ENCODE assay signal across 21 cellular contexts in genomic region chrX:108303682-108304081, GRCh38.
"Had no signal": no experiment of that assay in that cellular context is flagged by ENCODE, and none has a peak within 500 bp of the region (broad histone marks: within the 10 kb centered on the region; RNA-seq: fewer than 3 reads in every experiment).

No MANE protein-coding gene starts in this region.

- H2AFZ ChIP-seq: PC-9 had no signal

- ATAC-seq: activated naive CD4-positive, alpha-beta T cell treated with anti-CD3 and anti-CD28 coated beads, Interleukin-2, amount 50 U/mL, for 72 hours; activated naive CD8-positive, alpha-beta T cell treated with anti-CD3 and anti-CD28 coated beads, Interleukin-2, amount 50 U/mL, for 24 hours; activated T-cell treated with anti-CD3 and anti-CD28 coated beads, Interleukin-2, amount 50 U/mL, for 4 hours; body of pancreas had no signal

- H3K4me1 ChIP-seq: ascending aorta, body of pancreas, SJCRH30 had no signal

- H3K4me1 Mint-ChIP-seq: activated CD4-positive, alpha-beta T cell treated with anti-CD3 and anti-CD28 coated beads, Interleukin-2, amount 10 ng/mL, durations not matched to agents 7 days and 5 days; activated naive CD8-positive, alpha-beta T cell treated with anti-CD3 and anti-CD28 coated beads, Interleukin-2, amount 50 U/mL, for 24 hours had no signal

- H3K9ac ChIP-seq: SK-N-SH had no signal

- H3K36me3 Mint-ChIP-seq: activated CD4-positive, alpha-beta memory T cell treated with anti-CD3 and anti-CD28 coated beads for 36 hours; activated naive CD4-positive, alpha-beta T cell treated with anti-CD3 and anti-CD28 coated beads, Interleukin-2, amount 50 U/mL, for 72 hours had no signal

- DNase-seq: activated CD4-positive, alpha-beta memory T cell treated with anti-CD3 and anti-CD28 coated beads for 36 hours; activated CD4-positive, alpha-beta T cell treated with anti-CD3 and anti-CD28 coated beads, Interleukin-2, amount 10 ng/mL, durations not matched to agents 7 days and 5 days; activated CD4-positive, CD25-positive, alpha-beta regulatory T cell; activated CD8-positive, alpha-beta memory T cell treated with anti-CD3 and anti-CD28 coated beads for 24 hours; activated effector memory CD4-positive, alpha-beta T cell treated with anti-CD3 and anti-CD28 coated beads, Interleukin-2, amount 50 U/mL, for 16 hours; activated naive CD4-positive, alpha-beta T cell treated with Interleukin-2 at 50 U/mL for 16 hours; activated naive CD8-positive, alpha-beta T cell treated with anti-CD3 and anti-CD28 coated beads, Interleukin-2, amount 50 U/mL, for 24 hours; activated T-cell treated with anti-CD3 and anti-CD28 coated beads, Interleukin-2, amount 50 U/mL, for 4 hours; amniotic stem cell; body of pancreas; MM.1S; NCI-H1105; NCI-H1436; NCI-H2029 treated with DMSO at 0.1 percent for 48 hours; PC-9; T-helper 1 cell had no signal

- H3K27me3 Mint-ChIP-seq: activated CD4-positive, alpha-beta T cell treated with anti-CD3 and anti-CD28 coated beads, Interleukin-2, amount 10 ng/mL, durations not matched to agents 7 days and 5 days; activated naive CD8-positive, alpha-beta T cell treated with anti-CD3 and anti-CD28 coated beads, Interleukin-2, amount 50 U/mL, for 24 hours had no signal

- H3K27me3 ChIP-seq: ascending aorta, body of pancreas, SJCRH30 had no signal

- H3K9me3 ChIP-seq: ascending aorta, body of pancreas, SJCRH30, SK-N-SH had no signal

- H3K27ac ChIP-seq: ascending aorta, body of pancreas, PC-9, SJCRH30, VCaP had no signal

- H3K4me2 ChIP-seq: PC-9, SK-N-SH had no signal

- H3K4me3 ChIP-seq: ascending aorta, body of pancreas, PC-9, SJCRH30 had no signal

- H3K9me3 Mint-ChIP-seq: activated CD4-positive, alpha-beta memory T cell treated with anti-CD3 and anti-CD28 coated beads for 36 hours; activated CD4-positive, alpha-beta T cell treated with anti-CD3 and anti-CD28 coated beads, Interleukin-2, amount 10 ng/mL, durations not matched to agents 7 days and 5 days; activated naive CD4-positive, alpha-beta T cell treated with anti-CD3 and anti-CD28 coated beads, Interleukin-2, amount 50 U/mL, for 72 hours; activated naive CD8-positive, alpha-beta T cell treated with anti-CD3 and anti-CD28 coated beads, Interleukin-2, amount 50 U/mL, for 24 hours; activated T-cell treated with anti-CD3 and anti-CD28 coated beads, Interleukin-2, amount 50 U/mL, for 4 hours had no signal

- H3K4me3 Mint-ChIP-seq: activated CD4-positive, alpha-beta memory T cell treated with anti-CD3 and anti-CD28 coated beads for 36 hours; activated CD4-positive, alpha-beta T cell treated with anti-CD3 and anti-CD28 coated beads, Interleukin-2, amount 10 ng/mL, durations not matched to agents 7 days and 5 days; activated naive CD8-positive, alpha-beta T cell treated with anti-CD3 and anti-CD28 coated beads, Interleukin-2, amount 50 U/mL, for 24 hours; activated T-cell treated with anti-CD3 and anti-CD28 coated beads, Interleukin-2, amount 50 U/mL, for 4 hours had no signal

- H3K27ac Mint-ChIP-seq: activated CD4-positive, alpha-beta memory T cell treated with anti-CD3 and anti-CD28 coated beads for 36 hours; activated CD4-positive, alpha-beta T cell treated with anti-CD3 and anti-CD28 coated beads, Interleukin-2, amount 10 ng/mL, durations not matched to agents 7 days and 5 days; activated naive CD4-positive, alpha-beta T cell treated with anti-CD3 and anti-CD28 coated beads, Interleukin-2, amount 50 U/mL, for 72 hours; activated naive CD8-positive, alpha-beta T cell treated with anti-CD3 and anti-CD28 coated beads, Interleukin-2, amount 50 U/mL, for 24 hours had no signal

- H3K36me3 ChIP-seq: ascending aorta, SJCRH30 had no signal
